Comparison of ENCODE assay signal across 1 cellular context in genomic region chr17:48494335-48494734, GRCh38.
TF ChIP-seq lines count a peak whose summit lies in the region.

No MANE protein-coding gene starts in this region.

TF ChIP-seq in HEK293, 187 proteins besides CTCF, POLR2A, EP300 and RAD21 (continued from another document):
- TF ChIP-seq ZBTB44 (tag by site-specific recombination; IDR thresholded peaks at IDR 0.05) (no peak), ZNF600 (tag by site-specific recombination; IDR thresholded peaks at IDR 0.05) (peak; percentile 79), ZBTB20 (tag by site-specific recombination; IDR thresholded peaks at IDR 0.05) (peak; percentile 88), ZBTB17 (tag by site-specific recombination; IDR thresholded peaks at IDR 0.05) (peak; percentile 66), ZNF548 (tag by site-specific recombination; IDR thresholded peaks at IDR 0.05) (no peak), MZF1 (tag by site-specific recombination; IDR thresholded peaks at IDR 0.05; ENCODE audit: borderline replicate concordance) (peak; percentile 55; the same call in 1 of the 2 replicates)
